Comparison of ENCODE assay signal across 9 cellular contexts in the genomic region with DNA sequence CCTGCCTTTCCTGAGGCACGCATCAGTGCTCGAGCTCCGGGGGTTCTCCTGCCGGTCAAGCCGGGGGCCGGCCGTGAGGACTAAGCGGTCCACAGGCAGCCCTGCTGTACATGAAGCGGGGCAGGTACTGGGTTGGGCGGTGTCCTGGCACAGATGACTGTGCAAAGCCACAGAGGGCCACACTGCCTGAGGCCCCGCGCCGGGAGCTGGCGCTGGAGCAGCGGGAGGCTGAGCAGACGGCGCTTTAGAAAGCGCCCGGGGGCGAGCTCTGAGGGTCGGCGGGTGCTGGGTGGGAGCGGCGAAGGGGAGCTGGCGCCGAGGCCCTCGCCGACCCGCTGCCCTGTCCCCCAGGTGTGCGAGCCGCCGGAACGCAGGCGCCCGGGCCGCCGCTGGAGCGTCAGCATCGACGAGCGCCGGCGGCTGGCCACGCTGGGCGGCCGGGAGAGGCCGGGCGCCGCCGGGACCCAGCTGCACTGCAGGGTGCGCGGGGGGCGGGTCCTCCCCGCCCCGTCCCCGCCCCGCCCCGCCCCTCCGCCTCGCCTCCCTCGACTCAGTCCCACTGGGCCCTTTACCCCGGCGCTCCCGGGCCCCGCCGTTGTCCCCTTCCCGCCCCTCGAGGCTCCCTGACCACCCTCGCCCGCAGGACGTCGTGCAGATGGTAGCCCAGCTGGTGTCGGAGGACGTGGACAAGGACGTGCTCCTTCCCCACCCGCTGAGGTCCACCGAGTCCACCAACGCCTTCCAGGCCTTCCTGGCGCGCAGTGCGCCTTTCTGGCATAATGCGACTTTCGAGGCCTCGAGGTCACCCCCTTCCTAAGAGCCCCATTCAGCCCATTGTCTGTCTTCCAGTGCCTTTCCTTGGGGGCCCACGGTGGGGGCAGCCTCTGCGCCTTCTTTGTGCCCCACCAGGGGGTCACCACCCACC. TPM values are rescaled to one million over a fixed set of nuclear protein-coding genes. Genes with fewer than 3 reads are reported as not detected.
A peak's percentile ranks its signal among the peaks of the same experiment; 100 is the strongest.
DNase-seq lines count a peak whose midpoint lies in the region; FAIRE-seq and TF ChIP-seq lines count a peak whose summit lies in the region.
"Had no signal": no experiment of that assay in that cellular context is flagged by ENCODE, and none has a peak within 500 bp of the region (broad histone marks: within the 10 kb centered on the region; RNA-seq: fewer than 3 reads in every experiment).

No MANE protein-coding gene starts in this region.

- DNase-seq in NCI-H1436 (lab: John Stamatoyannopoulos, UW): peak; percentile 25
- DNase-seq in NCI-H1436 treated with DMSO at 0.1 percent for 48 hours (lab: John Stamatoyannopoulos, UW): no peak
- DNase-seq in NCI-H460 (ENCODE audit: extremely low read depth, low read depth): peak; percentile 44
- DNase-seq in bronchial epithelial cell (ENCODE audit: low read depth): peak; percentile 29
- peak; percentile 72 for DNase-seq in left kidney (ENCODE audit: low read depth, low spot score)
- no peak for DNase-seq in testis
- DNase-seq in SKM-1 treated with dmso at 0.1 percent for 144 hours (lab: John Stamatoyannopoulos, UW; ENCODE audit: unreplicated experiment): no peak
- no peak for DNase-seq in OCI-M1 (lab: John Stamatoyannopoulos, UW)
- DNase-seq: DND-41 had no signal

- H3K4me1 ChIP-seq in testis: peaks cover 14% of the 10 kb centered on the region

- no peak for TF ChIP-seq CTCF in bronchial epithelial cell (IDR thresholded peaks at IDR 0.05; ENCODE audit: insufficient read depth, low read length, severe bottlenecking)
- no peak for TF ChIP-seq CTCF in testis (IDR thresholded peaks at IDR 0.05)

- intact Hi-C loops in testis (cut with DNase I; ENCODE audit: low total_unique reads): no loop called here

- H3K27ac ChIP-seq in testis: no peak overlapping the region

- H3K9me3 ChIP-seq in testis: no peaks in the 10 kb centered on the region

- 12 to 14% methylated on average over 11 to 55 of the region's 86 CpGs for WGBS in testis, 2 donors

- FAIRE-seq in bronchial epithelial cell (lab: Jason Lieb, UNC): no peak

- H3K27me3 ChIP-seq in bronchial epithelial cell (ENCODE audit: control insufficient read depth, insufficient read depth, low read length) (peaks cover 5% of the 10 kb centered on the region), testis (no peaks in the 10 kb centered on the region)

- H3K4me3 ChIP-seq in bronchial epithelial cell (ENCODE audit: low read depth, low read length) (peak overlapping the region; percentile 23), testis (peak overlapping the region; percentile 18 to 42)

- no peak for TF ChIP-seq POLR2A in testis (IDR thresholded peaks at IDR 0.05)

- H3K36me3 ChIP-seq in bronchial epithelial cell (ENCODE audit: control insufficient read depth, insufficient read depth, low read length) (no peaks in the 10 kb centered on the region), testis (ENCODE audit: low read depth, missing control alignments) (no peaks in the 10 kb centered on the region)

RNA-seq across cellular contexts. Expression of gene MTA1, which starts 8.3 kb away (rescaled TPM):
- 68.0 and 77.9 TPM in 2 replicates for total RNA-seq in NCI-H460 (2014; rRNA removed; shearing (Covaris generic))
- polyA plus RNA-seq in NCI-H460 (2014; cell fraction: nucleus; rRNA removed): 579 and 625 TPM in 2 replicates
- 25.5 and 26.1 TPM in 2 replicates for total RNA-seq in bronchial epithelial cell
- 100 to 1,000 TPM; 118 to 120 TPM for total RNA-seq in testis
- polyA plus RNA-seq in testis (ENCODE audit: insufficient read depth, low read depth, low replicate concordance): 135 TPM

RNA-seq across cellular contexts. Expression of gene TEX22, which starts 12.9 kb away (rescaled TPM):
- total RNA-seq in NCI-H460 (2014; rRNA removed; shearing (Covaris generic)): 0.49 and 0.50 TPM in 2 replicates
- 1.5 and 2.0 TPM in 2 replicates for polyA plus RNA-seq in NCI-H460 (2014; cell fraction: nucleus; rRNA removed)
- total RNA-seq in bronchial epithelial cell: 0.38 and 1.8 TPM in 2 replicates
- total RNA-seq in testis: 1 to 10 TPM; 5.2 to 6.6 TPM
- 21.5 TPM for polyA plus RNA-seq in testis (ENCODE audit: insufficient read depth, low read depth, low replicate concordance)

Comparison
In these comparisons a context has a peak if more than half of its experiments do, and no peak if none do; other contexts are left out.
1. DNase-seq: peak in NCI-H1436 (single experiment), NCI-H460 (single experiment), bronchial epithelial cell (single experiment) and left kidney (single experiment); none in NCI-H1436 treated with DMSO at 0.1 percent for 48 hours (single experiment), testis (single experiment), SKM-1 treated with dmso at 0.1 percent for 144 hours (single experiment) and OCI-M1 (single experiment).